ENCODE assay signal across 1 cellular context in the genomic region with DNA sequence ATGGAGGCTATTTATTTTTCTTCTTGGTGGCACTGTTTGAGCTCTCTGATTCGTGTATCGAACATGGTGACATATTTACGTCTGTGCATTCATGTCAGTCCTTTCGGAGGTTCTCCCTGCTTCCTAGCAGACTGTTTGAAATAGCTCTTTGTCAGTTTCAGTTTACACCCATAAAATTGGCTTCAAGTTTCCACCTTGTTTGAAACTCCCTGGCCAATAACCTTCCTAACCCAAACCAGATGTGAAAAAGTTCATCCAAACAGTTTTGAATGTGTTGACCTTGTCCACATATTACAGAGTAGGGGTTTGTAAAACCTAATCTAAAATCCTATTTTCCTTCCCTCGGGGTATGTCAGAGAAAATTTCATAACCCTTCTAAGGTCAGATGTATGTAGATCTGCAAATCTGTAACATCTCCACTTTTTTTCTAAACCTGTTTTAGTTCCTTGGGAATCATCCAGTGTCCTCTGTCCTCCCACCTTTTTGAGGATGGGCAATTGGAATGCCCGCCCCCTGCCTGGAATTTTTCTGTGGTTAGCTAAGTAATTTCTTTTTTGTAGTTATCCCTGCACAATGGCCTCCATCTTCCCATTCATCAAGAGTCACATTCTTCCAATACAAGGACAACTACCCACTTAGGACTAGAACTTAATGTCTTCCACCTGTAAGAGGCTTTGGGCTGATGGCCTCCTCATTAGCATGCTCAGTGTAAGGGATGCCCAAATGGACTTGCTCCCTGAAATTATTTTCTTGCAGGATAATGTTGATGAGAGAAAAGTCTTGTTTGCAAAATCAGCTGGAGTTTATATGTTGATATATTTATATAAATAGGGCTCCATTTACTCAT.
TF ChIP-seq lines count a peak whose summit lies in the region.

No MANE protein-coding gene starts in this region.

TF ChIP-seq in SK-N-SH treated with all-trans-retinoic acid at 6 μM for 48 hours, 23 proteins besides CTCF, POLR2A, EP300 and RAD21 (continued from another document):
- TF ChIP-seq, protein P1, sequence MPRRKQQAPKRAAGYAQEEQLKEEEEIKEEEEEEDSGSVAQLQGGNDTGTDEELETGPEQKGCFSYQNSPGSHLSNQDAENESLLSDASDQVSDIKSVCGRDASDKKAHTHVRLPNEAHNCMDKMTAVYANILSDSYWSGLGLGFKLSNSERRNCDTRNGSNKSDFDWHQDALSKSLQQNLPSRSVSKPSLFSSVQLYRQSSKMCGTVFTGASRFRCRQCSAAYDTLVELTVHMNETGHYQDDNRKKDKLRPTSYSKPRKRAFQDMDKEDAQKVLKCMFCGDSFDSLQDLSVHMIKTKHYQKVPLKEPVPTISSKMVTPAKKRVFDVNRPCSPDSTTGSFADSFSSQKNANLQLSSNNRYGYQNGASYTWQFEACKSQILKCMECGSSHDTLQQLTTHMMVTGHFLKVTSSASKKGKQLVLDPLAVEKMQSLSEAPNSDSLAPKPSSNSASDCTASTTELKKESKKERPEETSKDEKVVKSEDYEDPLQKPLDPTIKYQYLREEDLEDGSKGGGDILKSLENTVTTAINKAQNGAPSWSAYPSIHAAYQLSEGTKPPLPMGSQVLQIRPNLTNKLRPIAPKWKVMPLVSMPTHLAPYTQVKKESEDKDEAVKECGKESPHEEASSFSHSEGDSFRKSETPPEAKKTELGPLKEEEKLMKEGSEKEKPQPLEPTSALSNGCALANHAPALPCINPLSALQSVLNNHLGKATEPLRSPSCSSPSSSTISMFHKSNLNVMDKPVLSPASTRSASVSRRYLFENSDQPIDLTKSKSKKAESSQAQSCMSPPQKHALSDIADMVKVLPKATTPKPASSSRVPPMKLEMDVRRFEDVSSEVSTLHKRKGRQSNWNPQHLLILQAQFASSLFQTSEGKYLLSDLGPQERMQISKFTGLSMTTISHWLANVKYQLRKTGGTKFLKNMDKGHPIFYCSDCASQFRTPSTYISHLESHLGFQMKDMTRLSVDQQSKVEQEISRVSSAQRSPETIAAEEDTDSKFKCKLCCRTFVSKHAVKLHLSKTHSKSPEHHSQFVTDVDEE (CRISPR knock-in tag; IDR thresholded peaks at IDR 0.05), result no peak
- no peak for TF ChIP-seq ARNTL (CRISPR knock-in tag; IDR thresholded peaks at IDR 0.05; ENCODE audit: borderline replicate concordance, low read depth)
- TF ChIP-seq TOX (CRISPR knock-in tag; IDR thresholded peaks at IDR 0.05; ENCODE audit: borderline replicate concordance), result no peak
- no peak for TF ChIP-seq BACH2 (CRISPR knock-in tag; IDR thresholded peaks at IDR 0.05; ENCODE audit: borderline replicate concordance)
TF ChIP-seq in SK-N-SH treated with all-trans-retinoic acid at 6 μM for 48 hours: peak in this region for 0.
